Comparison of ENCODE assay signal across 1 cellular context in genomic region chr5:137752873-137753226, GRCh38.
TF ChIP-seq lines count a peak whose summit lies in the region.

No MANE protein-coding gene starts in this region.

TF ChIP-seq in HCT116, 20 proteins besides CTCF, POLR2A, EP300 and RAD21 (continued from another document):
- TF ChIP-seq ATF3 (IDR thresholded peaks at IDR 0.05), result no peak
- no peak for TF ChIP-seq EZH2phosphoT487 (IDR thresholded peaks at IDR 0.05; ENCODE audit: borderline replicate concordance)
